20 cellular contexts compared by ENCODE assay signal in the genomic region with DNA sequence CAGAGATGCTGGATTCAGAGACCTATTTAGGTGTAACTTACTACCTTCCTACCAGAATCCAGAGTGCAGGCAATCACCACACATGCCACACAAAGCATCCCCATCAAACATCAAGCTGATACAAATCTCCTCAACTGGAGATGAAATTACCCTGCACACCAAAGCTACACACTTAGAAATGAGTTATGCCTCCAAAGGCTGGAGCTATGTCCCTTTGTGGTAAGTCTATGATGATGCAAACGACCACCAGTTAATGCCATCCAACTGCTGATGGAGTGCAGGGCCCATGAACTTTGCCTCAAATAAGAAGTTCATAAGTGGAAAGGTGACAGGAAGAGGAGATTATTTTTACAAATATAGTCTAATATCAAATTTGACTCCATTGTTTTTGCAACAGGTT. TPM values are rescaled to one million over a fixed set of nuclear protein-coding genes. Genes with fewer than 3 reads are reported as not detected.
"Had no signal": no experiment of that assay in that cellular context is flagged by ENCODE, and none has a peak within 500 bp of the region (broad histone marks: within the 10 kb centered on the region; RNA-seq: fewer than 3 reads in every experiment).

No MANE protein-coding gene starts in this region.

- H3K4me1 Mint-ChIP-seq: natural killer cell had no signal

- DNase-seq: effector memory CD4-positive, alpha-beta T cell; glutamatergic neuron; kidney; left colon; mammary epithelial cell; natural killer cell; nucleus accumbens; retina; sigmoid colon; stimulated activated CD4-positive, alpha-beta T cell treated with anti-CD3 and anti-CD28 coated beads, Interleukin-2, amount 100 ng/mL, for 48 hours; stimulated activated naive CD4-positive, alpha-beta T cell treated with Interleukin-2 at 50 U/mL for 16 hours; trophoblast cell had no signal

- H3K27me3 ChIP-seq: gastroesophageal sphincter, hepatocyte, neural progenitor cell, sigmoid colon had no signal

- FAIRE-seq: endometrium, kidney had no signal

- H3K9me3 Mint-ChIP-seq: neural progenitor cell had no signal

- H3K27ac ChIP-seq: gastroesophageal sphincter, hepatocyte, neural progenitor cell, parathyroid adenoma, prostate gland had no signal

- H3K27ac Mint-ChIP-seq: natural killer cell, neural progenitor cell had no signal

- H3K4me3 ChIP-seq: gastroesophageal sphincter, hepatocyte, neural progenitor cell, prostate gland, sigmoid colon, smooth muscle cell had no signal

- H3K36me3 ChIP-seq: gastroesophageal sphincter, neural progenitor cell, prostate gland had no signal

- H3K79me2 ChIP-seq: parathyroid adenoma had no signal

- H3K4me3 Mint-ChIP-seq: natural killer cell, neural progenitor cell had no signal

- H3K36me3 Mint-ChIP-seq: natural killer cell had no signal

- H2AFZ ChIP-seq: hepatocyte, neural progenitor cell, parathyroid adenoma had no signal

- H3K4me2 ChIP-seq: hepatocyte, neural progenitor cell, smooth muscle cell had no signal

- H3K4me1 ChIP-seq: neural progenitor cell, parathyroid adenoma, prostate gland had no signal

- H3K9me3 ChIP-seq: gastroesophageal sphincter, prostate gland, sigmoid colon had no signal

- ATAC-seq: esophagus mucosa, gastroesophageal sphincter, left colon, natural killer cell had no signal

- H3K9ac ChIP-seq: neural progenitor cell, parathyroid adenoma had no signal

RNA-seq across cellular contexts. Expression of a gene that starts 38.1 kb away (rescaled TPM):
- total RNA-seq: natural killer cell had no signal
